8 cellular contexts compared by ENCODE assay signal in genomic region chr19:35935911-35936737, GRCh38. TPM values are rescaled to one million over a fixed set of nuclear protein-coding genes. Genes with fewer than 3 reads are reported as not detected.
A peak's percentile ranks its signal among the peaks of the same experiment; 100 is the strongest.
DNase-seq lines count a peak whose midpoint lies in the region; ATAC-seq, FAIRE-seq and TF ChIP-seq lines count a peak whose summit lies in the region.

Gene LRFN3 (plus strand): TSS chr19:35936374. CDS start chr19:35939426, 3,052 bp downstream.

- ATAC-seq in left lung (peak; percentile 61), HG02623 (IDR thresholded peaks at IDR 0.05; ENCODE audit: unreplicated experiment) (no peak), HG02852 (IDR thresholded peaks at IDR 0.05; ENCODE audit: unreplicated experiment) (no peak)

- H3K4me1 ChIP-seq in left lung = peaks cover 11 to 29% of the 10 kb centered on the region in 2 donors

- peak within 1 kb of the TSS; percentile 95 for H3K4me3 Mint-ChIP-seq in activated CD4-positive, alpha-beta T cell treated with anti-CD3 and anti-CD28 coated beads, Interleukin-2, amount 10 ng/mL, durations not matched to agents 24 days and 14 days

- peak within 1 kb of the TSS; percentile 26 to 64 for H3K27ac ChIP-seq in left lung

- FAIRE-seq in GM18507 (lab: Jason Lieb, UNC) = peak; percentile 45

- H3K27me3 ChIP-seq in left lung = peaks cover 0 to 32% of the 10 kb centered on the region in 2 donors

- peaks cover 12% of the 10 kb centered on the region for H3K36me3 Mint-ChIP-seq in activated CD4-positive, alpha-beta T cell treated with anti-CD3 and anti-CD28 coated beads, Interleukin-2, amount 10 ng/mL, durations not matched to agents 24 days and 14 days (ENCODE audit: low read depth)

- H3K4me3 ChIP-seq in left lung = peak within 1 kb of the TSS; percentile 39 to 54

- peaks cover 0 to 18% of the 10 kb centered on the region in 2 donors for H3K36me3 ChIP-seq in left lung

- no peak for TF ChIP-seq CTCF in left lung (IDR thresholded peaks at IDR 0.05)

- intact Hi-C loops in activated CD4-positive, alpha-beta T cell treated with anti-CD3 and anti-CD28 coated beads, Interleukin-2, amount 10 ng/mL, durations not matched to agents 24 days and 14 days (cut with micrococcal nuclease) = loop anchor here (1.0 kb wide), 1 partner anchor 54 kb away; no protein-coding TSS in a partner anchor
- intact Hi-C loops in left lung (cut with DNase I) = no loop called here

- peaks cover 30% of the 10 kb centered on the region for H3K4me1 Mint-ChIP-seq in activated CD4-positive, alpha-beta T cell treated with anti-CD3 and anti-CD28 coated beads, Interleukin-2, amount 10 ng/mL, durations not matched to agents 24 days and 14 days

- no peaks in the 10 kb centered on the region for H3K27me3 Mint-ChIP-seq in activated CD4-positive, alpha-beta T cell treated with anti-CD3 and anti-CD28 coated beads, Interleukin-2, amount 10 ng/mL, durations not matched to agents 24 days and 14 days

- H3K27ac Mint-ChIP-seq in activated CD4-positive, alpha-beta T cell treated with anti-CD3 and anti-CD28 coated beads, Interleukin-2, amount 10 ng/mL, durations not matched to agents 24 days and 14 days = peak within 1 kb of the TSS; percentile 68

- H3K9me3 ChIP-seq in left lung = no peaks in the 10 kb centered on the region

- H3K9me3 Mint-ChIP-seq in activated CD4-positive, alpha-beta T cell treated with anti-CD3 and anti-CD28 coated beads, Interleukin-2, amount 10 ng/mL, durations not matched to agents 24 days and 14 days = no peaks in the 10 kb centered on the region

- DNase-seq in GM18507 (ENCODE audit: extremely low spot score, insufficient read length, low read depth) (no peak), NCI-H2227 treated with DMSO at 0.1 percent for 48 hours (lab: John Stamatoyannopoulos, UW) (peak; percentile 99), dedifferentiated amniotic fluid mesenchymal stem cell (ENCODE audit: extremely low spot score) (peak; percentile 42), left lung (peak; percentile 65 to 91)
- DNase-seq in activated CD4-positive, alpha-beta T cell treated with anti-CD3 and anti-CD28 coated beads, Interleukin-2, amount 10 ng/mL, durations not matched to agents 24 days and 14 days = peak; percentile 91
- peak; percentile 41 to 64 for DNase-seq in stimulated activated CD4-positive, alpha-beta T cell treated with anti-CD3 and anti-CD28 coated beads, Interleukin-1b, Interleukin-23, amount 100 ng/mL, for 4 hours (ENCODE audit: low read depth in 2 of 2)

RNA-seq across cellular contexts. Expression of gene LRFN3, which starts in this region (rescaled TPM):
- total RNA-seq in activated CD4-positive, alpha-beta T cell treated with anti-CD3 and anti-CD28 coated beads, Interleukin-2, amount 10 ng/mL, durations not matched to agents 24 days and 14 days = 11.0 and 11.6 TPM in 2 replicates
- 10 to 100 TPM; 12.2 to 14.8 TPM for total RNA-seq in left lung
